In genomic region chr12:84730561-84731162, GRCh38 we compare ENCODE assay signal across 18 cellular contexts.
"Had no signal": no experiment of that assay in that cellular context is flagged by ENCODE, and none has a peak within 500 bp of the region (broad histone marks: within the 10 kb centered on the region; RNA-seq: fewer than 3 reads in every experiment).

No MANE protein-coding gene starts in this region.

- H3K36me3 ChIP-seq: colonic mucosa, ovary had no signal

- H3K4me1 ChIP-seq: body of pancreas, colonic mucosa, psoas muscle had no signal

- H3K27ac ChIP-seq: body of pancreas, colonic mucosa, foreskin keratinocyte, ovary, psoas muscle had no signal

- H3K27me3 ChIP-seq: body of pancreas, colonic mucosa, foreskin keratinocyte, ovary had no signal

- DNase-seq: activated CD4-positive, alpha-beta T cell treated with anti-CD3 and anti-CD28 coated beads, Interleukin-2, amount 10 ng/mL, durations not matched to agents 24 days and 14 days; activated CD8-positive, alpha-beta T cell treated with anti-CD3 and anti-CD28 coated beads for 36 hours; activated naive CD4-positive, alpha-beta T cell treated with Interleukin-2 at 50 U/mL for 16 hours; activated naive CD8-positive, alpha-beta T cell treated with anti-CD3 and anti-CD28 coated beads, Interleukin-2, amount 10 ng/mL, durations not matched to agents 7 days and 5 days; activated T-cell treated with anti-CD3 and anti-CD28 coated beads, Interleukin-2, amount 50 U/mL, for 1 hour; body of pancreas; caudate nucleus; colonic mucosa; foreskin keratinocyte; glutamatergic neuron; hippocampal formation; left ventricle myocardium superior; naive thymus-derived CD8-positive, alpha-beta T cell; ovary; psoas muscle; right cardiac atrium; T-cell had no signal

- H3K4me3 ChIP-seq: body of pancreas, colonic mucosa, ovary, psoas muscle had no signal

- ATAC-seq: activated CD8-positive, alpha-beta T cell treated with anti-CD3 and anti-CD28 coated beads for 36 hours; activated T-helper 17 cell treated with anti-CD3 and anti-CD28 coated beads, Interleukin-2, amount 50 U/mL, for 72 hours; body of pancreas; foreskin keratinocyte; left ventricle myocardium superior; naive thymus-derived CD8-positive, alpha-beta T cell; psoas muscle; right cardiac atrium; T-cell had no signal

- H3K9me3 ChIP-seq: body of pancreas, colonic mucosa, ovary, psoas muscle had no signal
